ENCODE assay signal across 8 cellular contexts in genomic region chr11:95089620-95090542, GRCh38. TPM values are rescaled to one million over a fixed set of nuclear protein-coding genes. Genes with fewer than 3 reads are reported as not detected.
A peak's percentile ranks its signal among the peaks of the same experiment; 100 is the strongest.
DNase-seq lines count a peak whose midpoint lies in the region; ATAC-seq and TF ChIP-seq lines count a peak whose summit lies in the region.

TSS of gene ENDOD1 (plus strand) at chr11:95089846. CDS start at chr11:95089928, 82 bp downstream.

- H3K4me1 Mint-ChIP-seq in activated CD4-positive, alpha-beta T cell treated with anti-CD3 and anti-CD28 coated beads, Interleukin-2, amount 10 ng/mL, durations not matched to agents 7 days and 5 days: peaks cover 63% of the 10 kb centered on the region

- POLR2A ChIA-PET in activated CD4-positive, alpha-beta T cell treated with anti-CD3 and anti-CD28 coated beads, Interleukin-2, amount 10 ng/mL, durations not matched to agents 7 days and 5 days (lab: Charles Lee): interaction anchor here (0.9 to 2.1 kb wide), 2 partner anchors 22 to 1349 kb away, joined by 3 to 9 read pairs; partner anchors contain the start of genes C11orf54 and TAF1D

- no peak for TF ChIP-seq POLR2A in lower leg skin (IDR thresholded peaks at IDR 0.05)

- no peaks in the 10 kb centered on the region for H3K9me3 Mint-ChIP-seq in activated CD4-positive, alpha-beta T cell treated with anti-CD3 and anti-CD28 coated beads, Interleukin-2, amount 10 ng/mL, durations not matched to agents 7 days and 5 days

- no peaks in the 10 kb centered on the region for H3K27me3 Mint-ChIP-seq in activated CD4-positive, alpha-beta T cell treated with anti-CD3 and anti-CD28 coated beads, Interleukin-2, amount 10 ng/mL, durations not matched to agents 7 days and 5 days

- H3K4me3 ChIP-seq in lower leg skin (ENCODE audit: low read depth, poor library complexity, severe bottlenecking): peak within 1 kb of the TSS; percentile 66

- CTCF ChIA-PET in activated CD4-positive, alpha-beta T cell treated with anti-CD3 and anti-CD28 coated beads, Interleukin-2, amount 10 ng/mL, durations not matched to agents 7 days and 5 days (lab: Charles Lee): interaction anchor here (0.9 to 8.1 kb wide), 10 partner anchors 9 to 1253 kb away, joined by 3 to 165 read pairs (median 4); partner anchors contain the start of genes CWC15, FAM76B, KDM4D and MAML2

- DNase-seq in AG09319 (ENCODE audit: extremely low read depth, low read depth) (no peak), NCI-H510A (lab: John Stamatoyannopoulos, UW) (peak; percentile 49), dermis microvascular lymphatic vessel endothelial cell (ENCODE audit: low read depth in 2 of 2) (peak in 1 of 2 donors; percentile 88), lower leg skin (ENCODE audit: low spot score in 2 of 2) (peak; percentile 71 to 96)
- DNase-seq in activated CD4-positive, alpha-beta T cell treated with anti-CD3 and anti-CD28 coated beads, Interleukin-2, amount 10 ng/mL, durations not matched to agents 7 days and 5 days: peak; percentile 83
- peak; percentile 74 to 80 for DNase-seq in stimulated activated CD4-positive, alpha-beta T cell treated with anti-CD3 and anti-CD28 coated beads, Interleukin-4, amount 100 ng/mL, for 48 hours (ENCODE audit: low read depth in 2 of 2)

- ATAC-seq in GM18868 (IDR thresholded peaks at IDR 0.05; ENCODE audit: unreplicated experiment) (peak; percentile 89), HG03097 (IDR thresholded peaks at IDR 0.05; ENCODE audit: low FRiP score, unreplicated experiment) (peak; percentile 85)

- TF ChIP-seq CTCF in AG09319 (IDR thresholded peaks at IDR 0.05; ENCODE audit: low read depth, low read length) (peak; percentile 11), lower leg skin (IDR thresholded peaks at IDR 0.05) (no peak)

- peak within 1 kb of the TSS; percentile 85 for H3K4me3 Mint-ChIP-seq in activated CD4-positive, alpha-beta T cell treated with anti-CD3 and anti-CD28 coated beads, Interleukin-2, amount 10 ng/mL, durations not matched to agents 7 days and 5 days

- H3K27ac Mint-ChIP-seq in activated CD4-positive, alpha-beta T cell treated with anti-CD3 and anti-CD28 coated beads, Interleukin-2, amount 10 ng/mL, durations not matched to agents 7 days and 5 days: peak within 1 kb of the TSS; percentile 97

- peaks cover 9% of the 10 kb centered on the region for H3K36me3 Mint-ChIP-seq in activated CD4-positive, alpha-beta T cell treated with anti-CD3 and anti-CD28 coated beads, Interleukin-2, amount 10 ng/mL, durations not matched to agents 7 days and 5 days (ENCODE audit: low read depth)

- intact Hi-C loops in lower leg skin (cut with DNase I; ENCODE audit: low total_unique reads): no loop called here

- WGBS in lower leg skin, 2 donors: 0% methylated on average over 34 to 74 of the region's 106 CpGs

RNA-seq across cellular contexts. Expression of gene ENDOD1, which starts in this region (rescaled TPM):
- total RNA-seq in activated CD4-positive, alpha-beta T cell treated with anti-CD3 and anti-CD28 coated beads, Interleukin-2, amount 10 ng/mL, durations not matched to agents 7 days and 5 days: 10 to 100 TPM; 15.8 to 16.8 TPM
- total RNA-seq in dermis microvascular lymphatic vessel endothelial cell: 56.0 and 71.1 TPM in 2 replicates
- 100 to 1,000 TPM in 1 of 4 donors, 10 to 100 TPM in 3; 57.6 to 113 (median 87.2) TPM for total RNA-seq in lower leg skin
